In the genomic region with DNA sequence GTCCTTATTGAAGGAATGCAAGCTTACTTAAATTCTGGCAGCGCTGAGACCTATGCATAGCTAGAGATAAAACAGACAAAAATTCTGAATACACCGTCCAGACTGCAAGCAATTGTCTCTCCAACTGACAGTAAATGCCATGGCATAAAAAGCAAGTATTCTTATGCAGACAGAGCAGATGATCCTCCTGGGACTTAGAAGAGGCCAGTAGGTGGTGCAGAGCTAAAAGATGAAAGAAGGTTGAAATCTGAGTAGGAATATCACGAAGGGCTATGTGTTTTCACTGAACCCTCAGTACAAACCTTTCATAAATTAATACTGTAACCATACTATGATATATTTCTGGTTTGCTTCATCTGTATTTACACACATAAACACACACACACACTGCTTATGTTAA, we compare ENCODE assay signal across 12 cellular contexts.
DNase-seq lines count a peak whose midpoint lies in the region; ATAC-seq and TF ChIP-seq lines count a peak whose summit lies in the region.
"Had no signal": no experiment of that assay in that cellular context is flagged by ENCODE, and none has a peak within 500 bp of the region (broad histone marks: within the 10 kb centered on the region; RNA-seq: fewer than 3 reads in every experiment).

No MANE protein-coding gene starts in this region.

- TF ChIP-seq CTCF in Loucy (conservative IDR thresholded peaks at IDR 0.05; ENCODE audit: low read length) (peak; percentile 52), SK-N-SH (IDR thresholded peaks at IDR 0.05) (peak; percentile 39), foreskin keratinocyte (conservative IDR thresholded peaks at IDR 0.05) (peak; percentile 20), HFFc6 (IDR thresholded peaks at IDR 0.05) (no peak; the same call in 1 of the 2 replicates)

- H3K27me3 ChIP-seq in Loucy (ENCODE audit: insufficient read depth, low read length, poor library complexity, severe bottlenecking), result no peaks in the 10 kb centered on the region
- H3K27me3 ChIP-seq in SK-N-SH (ENCODE audit: insufficient read depth), result no peaks in the 10 kb centered on the region
- H3K27me3 ChIP-seq in foreskin keratinocyte, result no peaks in the 10 kb centered on the region

- H3K27me3 Mint-ChIP-seq in HFFc6 (ENCODE audit: insufficient read depth), result peaks cover 20% of the 10 kb centered on the region
- H3K27me3 Mint-ChIP-seq: CD4-positive, CD25-positive, alpha-beta regulatory T cell had no signal

- ATAC-seq in foreskin keratinocyte, result peak; percentile 16
- no peak for ATAC-seq in GM21717 (IDR thresholded peaks at IDR 0.05; ENCODE audit: unreplicated experiment)
- ATAC-seq: stimulated activated naive CD8-positive, alpha-beta T cell treated with anti-CD3 and anti-CD28 coated beads, Interleukin-15, Interleukin-2, amounts not matched to agents 100 U/mL and 50 U/mL, for 24 hours had no signal

- H3F3A ChIP-seq in Loucy (ENCODE audit: low read depth), result 0 out of 2 replicates have a peak, but pooled peaks cover 3% of the 10 kb centered on the region
- H3F3A ChIP-seq in SK-N-SH (replicated peaks; ENCODE audit: insufficient read depth), result peaks cover 5% of the 10 kb centered on the region

- TF ChIP-seq RAD21 in SK-N-SH (IDR thresholded peaks at IDR 0.05; ENCODE audit: low read length), result peak; percentile 12; the same call in 1 of the 2 replicates

- H2AFZ ChIP-seq in Loucy (ENCODE audit: low read length) (0 out of 2 replicates have a peak overlapping the region, but pooled peaks have one; percentile 5), SK-N-SH (ENCODE audit: low read depth) (no peak overlapping the region)

- H3K4me3 Mint-ChIP-seq in HFFc6, result no peak overlapping the region
- H3K4me3 Mint-ChIP-seq: CD4-positive, CD25-positive, alpha-beta regulatory T cell had no signal

- H3K27ac ChIP-seq in SK-N-SH (ENCODE audit: low read depth in 2 of 2, low read length in 1 of 2) (no peak overlapping the region), foreskin keratinocyte (no peak overlapping the region)
- H3K27ac ChIP-seq: HL-60 had no signal

- no peak overlapping the region for H3K27ac Mint-ChIP-seq in HFFc6
- H3K27ac Mint-ChIP-seq: CD4-positive, CD25-positive, alpha-beta regulatory T cell had no signal

- POLR2A ChIA-PET in SK-N-SH (lab: Yijun Ruan, JAX), result no interaction called here

- peak overlapping the region; percentile 33 for H3K4me3 ChIP-seq in Loucy (ENCODE audit: low read length, poor library complexity, severe bottlenecking)
- H3K4me3 ChIP-seq in SK-N-SH (ENCODE audit: low read depth in 2 of 2, low read length in 1 of 2), result no peak overlapping the region

- H3K4me1 ChIP-seq in Loucy (ENCODE audit: insufficient read depth, low read length, poor library complexity, severe bottlenecking) (peaks cover 44% of the 10 kb centered on the region), SK-N-SH (ENCODE audit: control insufficient read depth in 1 of 2, insufficient read depth in 2 of 2, low read depth in 1 of 2, low read length in 1 of 2) (no peaks in the 10 kb centered on the region), foreskin keratinocyte (no peaks in the 10 kb centered on the region)

- 70% methylated on average over 3 of the region's 3 CpGs for WGBS in SK-N-SH (ENCODE audit: low lambda C conversion rate)

- CTCF ChIA-PET in SK-N-SH (lab: Yijun Ruan, JAX), result interaction anchor here (0.6 to 1.7 kb wide), 9 partner anchors 28 to 1118 kb away, joined by 3 to 7 read pairs (median 3); no protein-coding TSS in a partner anchor

- H3K79me2 ChIP-seq in Loucy (ENCODE audit: insufficient read depth, low read length), result no peaks in the 10 kb centered on the region
- no peaks in the 10 kb centered on the region for H3K79me2 ChIP-seq in SK-N-SH (ENCODE audit: insufficient read depth)

- no peak for TF ChIP-seq EP300 in SK-N-SH (IDR thresholded peaks at IDR 0.05; ENCODE audit: borderline replicate concordance in 1 of 2, low read depth in 1 of 2, low read length in 1 of 2)

- H3K36me3 Mint-ChIP-seq in HFFc6 (ENCODE audit: low read depth), result no peaks in the 10 kb centered on the region
- H3K36me3 Mint-ChIP-seq: CD4-positive, CD25-positive, alpha-beta regulatory T cell had no signal

- no peaks in the 10 kb centered on the region for H3K9me3 ChIP-seq in Loucy (ENCODE audit: insufficient read depth, low read depth, low read length)
- H3K9me3 ChIP-seq in SK-N-SH, result no peaks in the 10 kb centered on the region

- H3K9ac ChIP-seq in Loucy (ENCODE audit: low read depth, low read length, poor library complexity, severe bottlenecking) (no peak overlapping the region), SK-N-SH (no peak overlapping the region)

- no peaks in the 10 kb centered on the region for H3K4me1 Mint-ChIP-seq in HFFc6 (ENCODE audit: low read depth)
- H3K4me1 Mint-ChIP-seq: CD4-positive, CD25-positive, alpha-beta regulatory T cell had no signal

- no peaks in the 10 kb centered on the region for H3K9me2 ChIP-seq in Loucy (replicated peaks; ENCODE audit: low read depth, low read length)
- H3K9me2 ChIP-seq in SK-N-SH, result no peaks in the 10 kb centered on the region

- DNase-seq in Ammon's horn (ENCODE audit: low spot score) (peak; percentile 3), SK-N-SH (no peak), foreskin keratinocyte (no peak), AG20443 (ENCODE audit: low spot score) (no peak), HFFc6 (no peak), cerebellar nuclear complex (lab: John Stamatoyannopoulos, UW) (no peak)
- DNase-seq: CD4-positive, CD25-positive, alpha-beta regulatory T cell; kidney glomerular epithelial cell; stimulated activated naive CD8-positive, alpha-beta T cell treated with anti-CD3 and anti-CD28 coated beads, Interleukin-15, Interleukin-2, amounts not matched to agents 100 U/mL and 50 U/mL, for 24 hours had no signal

- H3K9me3 Mint-ChIP-seq in HFFc6, result no peaks in the 10 kb centered on the region

- H3K4me2 ChIP-seq in Loucy (ENCODE audit: low read depth, low read length, poor library complexity, severe bottlenecking) (peak overlapping the region; percentile 42), SK-N-SH (no peak overlapping the region)

- no peaks in the 10 kb centered on the region for H3K36me3 ChIP-seq in Loucy (ENCODE audit: insufficient read depth, low read length)
- H3K36me3 ChIP-seq in SK-N-SH (replicated peaks in 1 of 2; ENCODE audit: control insufficient read depth in 1 of 2, insufficient read depth in 2 of 2, low read length in 1 of 2), result no peaks in the 10 kb centered on the region

- H4K20me1 ChIP-seq in Loucy (ENCODE audit: insufficient read depth, low read length, poor library complexity, severe bottlenecking) (no peaks in the 10 kb centered on the region), SK-N-SH (ENCODE audit: insufficient read depth) (no peaks in the 10 kb centered on the region)

TF ChIP-seq in SK-N-SH, 30 proteins besides CTCF, POLR2A, EP300 and RAD21:
- peak; percentile 8; the same call in 1 of the 2 replicates for TF ChIP-seq SMC3 (IDR thresholded peaks at IDR 0.05; ENCODE audit: low read depth, low read length)
- TF ChIP-seq, protein P1, sequence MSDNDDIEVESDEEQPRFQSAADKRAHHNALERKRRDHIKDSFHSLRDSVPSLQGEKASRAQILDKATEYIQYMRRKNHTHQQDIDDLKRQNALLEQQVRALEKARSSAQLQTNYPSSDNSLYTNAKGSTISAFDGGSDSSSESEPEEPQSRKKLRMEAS (IDR thresholded peaks at IDR 0.05; ENCODE audit: low read depth), result no peak
